Comparison of ENCODE assay signal across 22 cellular contexts in genomic region chr19:1977116-1977515, GRCh38.
"Had no signal": no experiment of that assay in that cellular context is flagged by ENCODE, and none has a peak within 500 bp of the region (broad histone marks: within the 10 kb centered on the region; RNA-seq: fewer than 3 reads in every experiment).

No MANE protein-coding gene starts in this region.

- H3K27ac ChIP-seq: coronary artery, heart left ventricle, spleen, testis, tibial nerve had no signal

- H3K9me3 ChIP-seq: heart left ventricle, spleen, testis, tibial nerve had no signal

- H3K27me3 ChIP-seq: heart left ventricle, spleen, testis, tibial nerve had no signal

- H3K4me1 ChIP-seq: heart left ventricle had no signal

- H3K4me3 ChIP-seq: coronary artery, heart left ventricle, lung, spleen, testis, tibial nerve had no signal

- FAIRE-seq: endothelial cell of umbilical vein had no signal

- DNase-seq: effector CD4-positive, alpha-beta T cell; endodermal cell; erythroblast; foreskin melanocyte; heart left ventricle; hippocampal formation; left colon; left ventricle myocardium superior; mesendoderm; naive B cell; posterior cingulate gyrus; spleen; stimulated activated CD4-positive, alpha-beta T cell treated with anti-CD3 and anti-CD28 coated beads, Interleukin-15, amount 100 ng/mL, for 24 hours; stimulated activated CD4-positive, alpha-beta T cell treated with anti-CD3 and anti-CD28 coated beads, Interleukin-1b, Interleukin-23, amount 100 ng/mL, for 48 hours; stimulated activated CD4-positive, alpha-beta T cell treated with anti-CD3 and anti-CD28 coated beads, Interleukin-4, amount 100 ng/mL, for 24 hours; stimulated activated naive B cell treated with anti-CD40 and anti-IgM and Interleukin-4, amounts not matched to agents 10 μg/mL and 1 μg/mL and 100 μg/mL, for 72 hours; stimulated activated naive CD8-positive, alpha-beta T cell treated with anti-CD3 and anti-CD28 coated beads, Interleukin-15, amount 100 ng/mL, for 72 hours; testis had no signal
